Comparison of ENCODE assay signal across 8 cellular contexts in the genomic region with DNA sequence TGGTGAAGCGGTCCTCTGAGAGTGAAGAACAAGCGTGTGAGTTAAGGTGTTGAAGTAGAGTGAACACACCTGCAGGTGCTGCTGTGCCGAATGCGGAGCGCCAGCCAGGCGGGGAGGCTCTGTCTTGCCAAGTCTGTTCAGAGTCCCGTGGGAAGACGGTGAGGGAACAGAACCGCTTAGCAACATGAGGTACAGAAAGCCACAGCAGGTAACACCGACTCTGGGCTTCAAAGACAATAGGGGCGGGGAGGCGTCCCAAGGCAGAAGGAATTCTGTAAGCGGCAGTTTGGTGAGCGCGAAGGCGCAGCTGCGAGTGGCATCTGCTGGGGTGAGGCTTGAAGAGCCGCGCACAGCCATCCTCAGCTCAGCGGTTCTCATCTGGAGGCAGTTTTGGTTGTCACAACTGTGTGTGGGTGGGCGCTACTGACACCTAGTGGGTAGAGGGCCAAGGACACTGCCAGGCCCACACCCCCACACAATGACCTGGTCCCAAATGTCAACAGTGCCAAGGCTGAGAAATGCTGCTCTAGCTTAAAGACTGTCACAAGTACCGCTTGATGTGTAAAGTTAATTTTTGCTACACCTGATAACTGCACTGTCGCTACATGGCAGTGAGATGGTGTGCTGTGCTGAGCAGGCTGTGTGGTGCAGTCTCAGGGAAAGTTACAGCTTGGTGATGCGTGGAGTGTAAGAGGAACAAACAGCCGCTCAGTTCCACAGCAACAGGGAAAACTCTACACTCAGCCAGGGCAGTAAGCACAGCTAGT.
DNase-seq lines count a peak whose midpoint lies in the region; ATAC-seq and TF ChIP-seq lines count a peak whose summit lies in the region.

No MANE protein-coding gene starts in this region.

- no peak overlapping the region for H3K9ac ChIP-seq in MM.1S (ENCODE audit: low read length)
- no peak overlapping the region for H3K9ac ChIP-seq in smooth muscle cell (ENCODE audit: low read depth)

- H3K4me3 ChIP-seq in MM.1S (ENCODE audit: low read length), result no peak overlapping the region
- no peak overlapping the region for H3K4me3 ChIP-seq in heart right ventricle
- no peak overlapping the region for H3K4me3 ChIP-seq in smooth muscle cell

- TF ChIP-seq CTCF in MM.1S (IDR thresholded peaks at IDR 0.05; ENCODE audit: low read length), result peak; percentile 38
- TF ChIP-seq CTCF in activated B cell treated with CpG ODN at 0.5 μM for 24 hours (IDR thresholded peaks at IDR 0.05), result no peak
- peak in 7 of 9 donors; percentile 28 to 50 (median 37) for TF ChIP-seq CTCF in heart right ventricle (IDR thresholded peaks at IDR 0.05)
- TF ChIP-seq CTCF in smooth muscle cell (IDR thresholded peaks at IDR 0.05; ENCODE audit: borderline replicate concordance, insufficient read depth, poor library complexity, severe bottlenecking), result peak; percentile 14

- H3F3A ChIP-seq in MM.1S (ENCODE audit: insufficient read depth, low read length) (peaks cover 18% of the 10 kb centered on the region), smooth muscle cell (ENCODE audit: low read depth) (no peaks in the 10 kb centered on the region)

- H3K4me2 ChIP-seq in MM.1S (ENCODE audit: low read depth, low read length) (no peak overlapping the region), smooth muscle cell (no peak overlapping the region)

- H2AFZ ChIP-seq in MM.1S (ENCODE audit: low read length), result no peak overlapping the region
- no peak overlapping the region for H2AFZ ChIP-seq in smooth muscle cell (ENCODE audit: low read depth)

- H3K27me3 ChIP-seq in MM.1S (replicated peaks; ENCODE audit: insufficient read depth, low read length), result no peaks in the 10 kb centered on the region
- H3K27me3 ChIP-seq in heart right ventricle, result no peaks in the 10 kb centered on the region
- no peaks in the 10 kb centered on the region for H3K27me3 ChIP-seq in smooth muscle cell (ENCODE audit: low read depth)

- H3K79me2 ChIP-seq in MM.1S (ENCODE audit: low read length), result no peaks in the 10 kb centered on the region
- no peaks in the 10 kb centered on the region for H3K79me2 ChIP-seq in smooth muscle cell (ENCODE audit: low read depth)

- peaks cover 51% of the 10 kb centered on the region for H3K4me1 Mint-ChIP-seq in activated B cell treated with CpG ODN at 0.5 μM for 24 hours

- H3K36me3 Mint-ChIP-seq in activated B cell treated with CpG ODN at 0.5 μM for 24 hours (ENCODE audit: low read depth), result peaks cover 14% of the 10 kb centered on the region

- POLR2A ChIA-PET in activated B cell treated with CpG ODN at 0.5 μM for 24 hours (lab: Charles Lee), result interaction anchor here (0.6 to 1.3 kb wide), 9 partner anchors 10 to 353 kb away, joined by 3 to 6 read pairs (median 3); a partner anchor contains a TSS

- peaks cover 6% of the 10 kb centered on the region for H3K4me1 ChIP-seq in MM.1S (ENCODE audit: low read length)
- peaks cover 0 to 15% (median 0%) of the 10 kb centered on the region in 9 donors for H3K4me1 ChIP-seq in heart right ventricle
- no peaks in the 10 kb centered on the region for H3K4me1 ChIP-seq in smooth muscle cell (ENCODE audit: low read depth)

- H3K36me3 ChIP-seq in MM.1S (replicated peaks; ENCODE audit: insufficient read depth, low read length), result no peaks in the 10 kb centered on the region
- H3K36me3 ChIP-seq in heart right ventricle, result peaks cover 0 to 73% (median 17%) of the 10 kb centered on the region in 9 donors
- H3K36me3 ChIP-seq in smooth muscle cell (ENCODE audit: low read depth), result peaks cover 8% of the 10 kb centered on the region

- H3K27ac ChIP-seq in MM.1S (ENCODE audit: low read length) (no peak overlapping the region), heart right ventricle (no peak overlapping the region), smooth muscle cell (ENCODE audit: low read depth) (no peak overlapping the region)

- DNase-seq in activated T-cell treated with anti-CD3 and anti-CD28 coated beads, Interleukin-2, amount 50 U/mL, for 1 hour, result peak; percentile 30
- DNase-seq in activated T-cell treated with anti-CD3 and anti-CD28 coated beads for 4 hours, result no peak
- peak; percentile 46 for DNase-seq in MM.1S
- peak; percentile 58 for DNase-seq in activated B cell treated with CpG ODN at 0.5 μM for 24 hours
- peak; percentile 8 to 21 for DNase-seq in heart right ventricle
- no peak for DNase-seq in smooth muscle cell (lab: John Stamatoyannopoulos, UW; ENCODE audit: unreplicated experiment)

- ATAC-seq in GM21576 (IDR thresholded peaks at IDR 0.05; ENCODE audit: unreplicated experiment) (peak; percentile 61), activated B cell treated with CpG ODN at 0.5 μM for 24 hours (ENCODE audit: low read depth) (peak; percentile 84), heart right ventricle (peak in 5 of 8 donors; percentile 54 to 79 (median 60)), HG02884 (IDR thresholded peaks at IDR 0.05; ENCODE audit: unreplicated experiment) (no peak)

- CTCF ChIA-PET in activated B cell treated with CpG ODN at 0.5 μM for 24 hours (lab: Charles Lee), result interaction anchor here (0.7 to 3.2 kb wide), 12 partner anchors 57 to 243 kb away, joined by 3 to 29 read pairs (median 4); a partner anchor contains a TSS

- no peak overlapping the region for H3K4me3 Mint-ChIP-seq in activated B cell treated with CpG ODN at 0.5 μM for 24 hours

- H4K20me1 ChIP-seq in MM.1S (ENCODE audit: insufficient read depth, low read length), result no peaks in the 10 kb centered on the region
- no peaks in the 10 kb centered on the region for H4K20me1 ChIP-seq in smooth muscle cell (ENCODE audit: low read depth)

- no peaks in the 10 kb centered on the region for H3K27me3 Mint-ChIP-seq in activated B cell treated with CpG ODN at 0.5 μM for 24 hours

- WGBS in heart right ventricle, 2 donors, result 82 to 84% methylated on average over 25 of the region's 25 CpGs
- WGBS in smooth muscle cell (ENCODE audit: low lambda C conversion rate), result 91% methylated on average over 25 of the region's 25 CpGs

- no peaks in the 10 kb centered on the region for H3K9me3 Mint-ChIP-seq in activated B cell treated with CpG ODN at 0.5 μM for 24 hours

- peak overlapping the region; percentile 76 for H3K27ac Mint-ChIP-seq in activated B cell treated with CpG ODN at 0.5 μM for 24 hours

- H3K9me3 ChIP-seq in MM.1S (replicated peaks; ENCODE audit: insufficient read depth, low read length) (no peaks in the 10 kb centered on the region), heart right ventricle (no peaks in the 10 kb centered on the region), smooth muscle cell (replicated peaks; ENCODE audit: low read depth) (no peaks in the 10 kb centered on the region)

- no peaks in the 10 kb centered on the region for H3K9me2 ChIP-seq in MM.1S (replicated peaks; ENCODE audit: insufficient read depth, low read length)

- intact Hi-C loops in activated B cell treated with CpG ODN at 0.5 μM for 24 hours (cut with micrococcal nuclease) (loop anchor here (1.0 to 5.0 kb wide), 7 partner anchors 67 to 353 kb away; a partner anchor contains a TSS), heart right ventricle (cut with DNase I) (no loop called here)

Comparison
In these comparisons a context has a peak if more than half of its experiments do, and no peak if none do; other contexts are left out.
1. DNase-seq: peak in activated T-cell treated with anti-CD3 and anti-CD28 coated beads, Interleukin-2, amount 50 U/mL, for 1 hour (single experiment), MM.1S (single experiment), activated B cell treated with CpG ODN at 0.5 μM for 24 hours (single experiment) and heart right ventricle (2 of 2); none in activated T-cell treated with anti-CD3 and anti-CD28 coated beads for 4 hours (single experiment) and smooth muscle cell (single experiment).